Comparison of ENCODE assay signal across 11 cellular contexts in genomic region chr10:6737080-6737641, GRCh38.
DNase-seq lines count a peak whose midpoint lies in the region; ATAC-seq, FAIRE-seq and TF ChIP-seq lines count a peak whose summit lies in the region.
"Had no signal": no experiment of that assay in that cellular context is flagged by ENCODE, and none has a peak within 500 bp of the region (broad histone marks: within the 10 kb centered on the region; RNA-seq: fewer than 3 reads in every experiment).

No MANE protein-coding gene starts in this region.

- peaks cover 53% of the 10 kb centered on the region for H3K4me1 Mint-ChIP-seq in nephron progenitor cell
- peaks cover 5% of the 10 kb centered on the region for H3K4me1 Mint-ChIP-seq in activated naive CD4-positive, alpha-beta T cell treated with anti-CD3 and anti-CD28 coated beads for 36 hours (ENCODE audit: low read depth)

- peaks cover 7% of the 10 kb centered on the region; the same call in 1 of the 2 replicates for H3K79me2 ChIP-seq in PC-3 (ENCODE audit: low read length)

- FAIRE-seq in GM19239 (lab: Jason Lieb, UNC): no peak

- H3K4me1 ChIP-seq in PC-3 (ENCODE audit: insufficient read depth, low read length): peaks cover 4% of the 10 kb centered on the region
- peaks cover 0 to 4% of the 10 kb centered on the region in 2 donors for H3K4me1 ChIP-seq in adrenal gland (replicated peaks in 1 of 2)

- CTCF ChIA-PET in PC-3 (lab: Charles Lee): interaction anchor here (0.5 kb wide), 1 partner anchor 1437 kb away, joined by 7 read pairs; no protein-coding TSS in a partner anchor
- CTCF ChIA-PET in activated naive CD4-positive, alpha-beta T cell treated with anti-CD3 and anti-CD28 coated beads for 36 hours (lab: Charles Lee): no interaction called here

- peak; percentile 84 for ATAC-seq in PC-3
- ATAC-seq: activated CD8-positive, alpha-beta T cell treated with anti-CD3 and anti-CD28 coated beads for 36 hours had no signal

- DNase-seq in EL (peak; percentile 63), PC-3 (peak; percentile 67), fibroblast of gingiva (ENCODE audit: low read depth) (peak; percentile 14), nephron progenitor cell (peak; percentile 14), SK-N-DZ (ENCODE audit: low spot score) (no peak), adrenal gland (no peak), GM19239 (ENCODE audit: insufficient read length, low spot score) (no peak)
- DNase-seq in activated naive CD4-positive, alpha-beta T cell treated with anti-CD3 and anti-CD28 coated beads for 36 hours: no peak
- DNase-seq: activated CD8-positive, alpha-beta T cell treated with anti-CD3 and anti-CD28 coated beads for 36 hours; NCI-H345; stomach had no signal

- H3K27me3 Mint-ChIP-seq in nephron progenitor cell (ENCODE audit: low read depth, poor library complexity): peaks cover 15% of the 10 kb centered on the region
- peaks cover 24% of the 10 kb centered on the region for H3K27me3 Mint-ChIP-seq in activated naive CD4-positive, alpha-beta T cell treated with anti-CD3 and anti-CD28 coated beads for 36 hours (ENCODE audit: low read depth)

- POLR2A ChIA-PET in PC-3 (lab: Charles Lee; ENCODE audit: unreplicated experiment): no interaction called here

- H3K4me2 ChIP-seq in PC-3 (ENCODE audit: low read length): peak overlapping the region; percentile 87

- BruUV-seq in PC-3 (replicated peaks; lab: Mats Ljungman, UMichigan): no TSS peak

- H2AFZ ChIP-seq in PC-3 (ENCODE audit: low read length): peak overlapping the region; percentile 68

- H3K36me3 Mint-ChIP-seq in nephron progenitor cell (ENCODE audit: low read depth): no peaks in the 10 kb centered on the region
- H3K36me3 Mint-ChIP-seq in activated naive CD4-positive, alpha-beta T cell treated with anti-CD3 and anti-CD28 coated beads for 36 hours (ENCODE audit: low read depth): no peaks in the 10 kb centered on the region

- peak overlapping the region; percentile 67 for H3K27ac ChIP-seq in PC-3 (ENCODE audit: low read length)
- no peak overlapping the region for H3K27ac ChIP-seq in adrenal gland
- H3K27ac ChIP-seq: stomach had no signal

- intact Hi-C loops in PC-3 (cut with micrococcal nuclease): no loop called here
- intact Hi-C loops in adrenal gland (cut with DNase I): no loop called here
- intact Hi-C loops in activated naive CD4-positive, alpha-beta T cell treated with anti-CD3 and anti-CD28 coated beads for 36 hours (cut with micrococcal nuclease): no loop called here

- H3K4me3 Mint-ChIP-seq in nephron progenitor cell: no peak overlapping the region
- no peak overlapping the region for H3K4me3 Mint-ChIP-seq in activated naive CD4-positive, alpha-beta T cell treated with anti-CD3 and anti-CD28 coated beads for 36 hours
- H3K4me3 Mint-ChIP-seq: activated CD8-positive, alpha-beta T cell treated with anti-CD3 and anti-CD28 coated beads for 36 hours had no signal

- peak overlapping the region; percentile 52 for H3K9ac ChIP-seq in PC-3 (ENCODE audit: low read length)

- no peaks in the 10 kb centered on the region for H3K9me3 Mint-ChIP-seq in nephron progenitor cell
- H3K9me3 Mint-ChIP-seq in activated naive CD4-positive, alpha-beta T cell treated with anti-CD3 and anti-CD28 coated beads for 36 hours: no peaks in the 10 kb centered on the region
- H3K9me3 Mint-ChIP-seq: activated CD8-positive, alpha-beta T cell treated with anti-CD3 and anti-CD28 coated beads for 36 hours had no signal

- no peaks in the 10 kb centered on the region for H3K9me3 ChIP-seq in PC-3 (ENCODE audit: low read length)
- H3K9me3 ChIP-seq in adrenal gland (replicated peaks in 1 of 3): no peaks in the 10 kb centered on the region
- H3K9me3 ChIP-seq: stomach had no signal

- H3K27me3 ChIP-seq in PC-3 (ENCODE audit: low read length) (no peaks in the 10 kb centered on the region), adrenal gland (no peaks in the 10 kb centered on the region)

- no peaks in the 10 kb centered on the region for H3K36me3 ChIP-seq in PC-3 (ENCODE audit: low read depth, low read length)
- H3K36me3 ChIP-seq in adrenal gland (replicated peaks in 1 of 2): no peaks in the 10 kb centered on the region
- H3K36me3 ChIP-seq: stomach had no signal

- TF ChIP-seq POLR2A in adrenal gland (IDR thresholded peaks at IDR 0.05): no peak

- no peak for TF ChIP-seq CTCF in PC-3 (conservative IDR thresholded peaks at IDR 0.05; ENCODE audit: low read depth, low read length)
- TF ChIP-seq CTCF in nephron progenitor cell (IDR thresholded peaks at IDR 0.05): no peak
- no peak for TF ChIP-seq CTCF in adrenal gland (IDR thresholded peaks at IDR 0.05)

- H3K4me3 ChIP-seq in PC-3 (ENCODE audit: low read length) (peak overlapping the region; percentile 64), adrenal gland (no peak overlapping the region)
- H3K4me3 ChIP-seq: stomach had no signal

- no peaks in the 10 kb centered on the region for H3K9me2 ChIP-seq in PC-3 (replicated peaks; ENCODE audit: low read length)

- H4K20me1 ChIP-seq in PC-3 (ENCODE audit: low read length): no peaks in the 10 kb centered on the region

- no peak overlapping the region for H3K27ac Mint-ChIP-seq in nephron progenitor cell
- no peak overlapping the region for H3K27ac Mint-ChIP-seq in activated naive CD4-positive, alpha-beta T cell treated with anti-CD3 and anti-CD28 coated beads for 36 hours
- H3K27ac Mint-ChIP-seq: activated CD8-positive, alpha-beta T cell treated with anti-CD3 and anti-CD28 coated beads for 36 hours had no signal

- 74 to 80% (median 78%) methylated on average over 8 to 9 of the region's 9 CpGs for WGBS in adrenal gland, 4 donors

- no peaks in the 10 kb centered on the region for H3F3A ChIP-seq in PC-3 (ENCODE audit: low read length, unreplicated experiment)

Comparison
In these comparisons a context has a peak if more than half of its experiments do, and no peak if none do; other contexts are left out.
1. DNase-seq: peak in EL (single experiment), PC-3 (single experiment), fibroblast of gingiva (single experiment) and nephron progenitor cell (single experiment); none in SK-N-DZ (single experiment), adrenal gland (0 of 7), activated naive CD4-positive, alpha-beta T cell treated with anti-CD3 and anti-CD28 coated beads for 36 hours (single experiment) and GM19239 (single experiment).